8 cellular contexts compared by ENCODE assay signal in genomic region chr16:72664122-72664479, GRCh38.
DNase-seq lines count a peak whose midpoint lies in the region; ATAC-seq, FAIRE-seq and TF ChIP-seq lines count a peak whose summit lies in the region.

No MANE protein-coding gene starts in this region.

- H4K20me1 ChIP-seq in HepG2 (ENCODE audit: insufficient read depth, low read length): no peaks in the 10 kb centered on the region

- peak overlapping the region; percentile 77 to 93 (median 88) for H3K4me3 ChIP-seq in HepG2 (replicated peaks in 1 of 3; ENCODE audit: insufficient read depth in 1 of 3, low read depth in 2 of 3, low read length in 3 of 3)
- H3K4me3 ChIP-seq in tibial artery: peak overlapping the region; percentile 70 to 75

- no peak for TF ChIP-seq RAD21 in HepG2 (CRISPR knock-in tag; IDR thresholded peaks at IDR 0.05)

- TF ChIP-seq CTCF in HepG2 (CRISPR knock-in tag; IDR thresholded peaks at IDR 0.05) (no peak), tibial artery (IDR thresholded peaks at IDR 0.05) (no peak)

- in situ Hi-C loops in HepG2 (cut with HindIII; ENCODE audit: extremely low pct_ligation_motif_present, low pct_unique_long_range_greater_than_20kb): no loop called here

- H3K9ac ChIP-seq in HepG2 (ENCODE audit: insufficient read depth, low read depth, low read length): peak overlapping the region; percentile 80

- H3K4me1 Mint-ChIP-seq in activated T-cell treated with anti-CD3 and anti-CD28 coated beads, Interleukin-2, amount 50 U/mL, for 24 hours (ENCODE audit: low read depth): peaks cover 18% of the 10 kb centered on the region
- H3K4me1 Mint-ChIP-seq in activated naive CD8-positive, alpha-beta T cell treated with anti-CD3 and anti-CD28 coated beads, Interleukin-2, amount 50 U/mL, for 24 hours: peaks cover 12% of the 10 kb centered on the region

- peak; percentile 31 for DNase-seq in activated T-cell treated with anti-CD3 and anti-CD28 coated beads, Interleukin-2, amount 50 U/mL, for 24 hours
- no peak for DNase-seq in activated T-cell treated with anti-CD3 and anti-CD28 coated beads, Interleukin-2, amount 50 U/mL, for 1 hour
- DNase-seq in activated naive CD8-positive, alpha-beta T cell treated with anti-CD3 and anti-CD28 coated beads, Interleukin-2, amount 50 U/mL, for 24 hours: no peak
- DNase-seq in HepG2 (ENCODE audit: low spot score) (no peak), tibial artery (no peak), AML-193 (lab: John Stamatoyannopoulos, UW) (no peak), cerebellum (ENCODE audit: low spot score) (no peak)

- H3K9me3 ChIP-seq in HepG2 (ENCODE audit: low read length) (no peaks in the 10 kb centered on the region), tibial artery (no peaks in the 10 kb centered on the region)

- peak overlapping the region; percentile 67 for H2AFZ ChIP-seq in HepG2 (ENCODE audit: low read length)

- BruUV-seq in HepG2 (replicated peaks; lab: Mats Ljungman, UMichigan): no TSS peak

- H3K27me3 ChIP-seq in HepG2 (ENCODE audit: control insufficient read depth in 1 of 2, insufficient read depth in 2 of 2, low read length in 2 of 2) (no peaks in the 10 kb centered on the region; a peak in 1 of 5 replicates), tibial artery (no peaks in the 10 kb centered on the region)

- no peak for TF ChIP-seq POLR2A in HepG2 (IDR thresholded peaks at IDR 0.05; ENCODE audit: insufficient read depth in 1 of 2, low read depth in 2 of 2, low read length in 2 of 2)

- H3K36me3 ChIP-seq in HepG2 (replicated peaks in 1 of 2; ENCODE audit: control insufficient read depth in 1 of 2, insufficient read depth in 2 of 2, low read length in 2 of 2) (no peaks in the 10 kb centered on the region), tibial artery (no peaks in the 10 kb centered on the region)

- intact Hi-C loops in HepG2 (cut with micrococcal nuclease; ENCODE audit: unreplicated experiment) (loop anchor here (5.0 to 10.0 kb wide), 3 partner anchors 107 to 261 kb away; no protein-coding TSS in a partner anchor), tibial artery (cut with DNase I; ENCODE audit: low total_unique reads) (no loop called here)

- under 1% methylated on average over 17 of the region's 17 CpGs for WGBS in HepG2 (ENCODE audit: low lambda C conversion rate)

- no peak for TF ChIP-seq EP300 in HepG2 (IDR thresholded peaks at IDR 0.05; ENCODE audit: low read depth in 2 of 2, low read length in 2 of 2)
- TF ChIP-seq EP300 in HepG2 (CRISPR knock-in tag; IDR thresholded peaks at IDR 0.05; ENCODE audit: borderline replicate concordance): no peak

- CTCF ChIA-PET in HepG2 (lab: Yijun Ruan, JAX; ENCODE audit: low intra/inter-chr PET ratio, low total read pairs): no interaction called here

- no peak for ATAC-seq in activated naive CD8-positive, alpha-beta T cell treated with anti-CD3 and anti-CD28 coated beads, Interleukin-2, amount 50 U/mL, for 24 hours
- ATAC-seq in HepG2 (peak; percentile 20), GM18498 (IDR thresholded peaks at IDR 0.05; ENCODE audit: unreplicated experiment) (no peak)

- FAIRE-seq in HepG2 (lab: Jason Lieb, UNC): no peak

- H3K36me3 Mint-ChIP-seq in activated T-cell treated with anti-CD3 and anti-CD28 coated beads, Interleukin-2, amount 50 U/mL, for 24 hours (ENCODE audit: low read depth): peaks cover 12% of the 10 kb centered on the region
- H3K36me3 Mint-ChIP-seq in activated naive CD8-positive, alpha-beta T cell treated with anti-CD3 and anti-CD28 coated beads, Interleukin-2, amount 50 U/mL, for 24 hours (ENCODE audit: low read depth): peaks cover 5% of the 10 kb centered on the region

- POLR2A ChIA-PET in HepG2 (lab: Yijun Ruan, JAX): interaction anchor here (0.6 kb wide), 1 partner anchor 26 kb away, joined by 3 read pairs; no protein-coding TSS in a partner anchor

- no peaks in the 10 kb centered on the region for H3K9me3 Mint-ChIP-seq in activated T-cell treated with anti-CD3 and anti-CD28 coated beads, Interleukin-2, amount 50 U/mL, for 24 hours
- no peaks in the 10 kb centered on the region for H3K9me3 Mint-ChIP-seq in activated naive CD8-positive, alpha-beta T cell treated with anti-CD3 and anti-CD28 coated beads, Interleukin-2, amount 50 U/mL, for 24 hours

- H3K27ac ChIP-seq in HepG2 (ENCODE audit: extremely low read length, insufficient read depth, low read length) (peak overlapping the region; percentile 75), tibial artery (peak overlapping the region; percentile 50 to 63)

- peak overlapping the region; percentile 98 for H3K4me3 Mint-ChIP-seq in activated T-cell treated with anti-CD3 and anti-CD28 coated beads, Interleukin-2, amount 50 U/mL, for 24 hours
- H3K4me3 Mint-ChIP-seq in activated naive CD8-positive, alpha-beta T cell treated with anti-CD3 and anti-CD28 coated beads, Interleukin-2, amount 50 U/mL, for 24 hours: peak overlapping the region; percentile 100

- H3K27ac Mint-ChIP-seq in activated T-cell treated with anti-CD3 and anti-CD28 coated beads, Interleukin-2, amount 50 U/mL, for 24 hours: peak overlapping the region; percentile 97
- H3K27ac Mint-ChIP-seq in activated naive CD8-positive, alpha-beta T cell treated with anti-CD3 and anti-CD28 coated beads, Interleukin-2, amount 50 U/mL, for 24 hours: peak overlapping the region; percentile 98

- peaks cover 22% of the 10 kb centered on the region for H3K79me2 ChIP-seq in HepG2 (ENCODE audit: insufficient read depth, low read length)

- H3K4me1 ChIP-seq in HepG2 (ENCODE audit: insufficient read depth, low read length) (peaks cover 23% of the 10 kb centered on the region), tibial artery (peaks cover 0 to 10% (median 7%) of the 10 kb centered on the region in 4 donors)

- H3K4me2 ChIP-seq in HepG2 (ENCODE audit: low read depth, low read length): peak overlapping the region; percentile 79

- H3K27me3 Mint-ChIP-seq in activated T-cell treated with anti-CD3 and anti-CD28 coated beads, Interleukin-2, amount 50 U/mL, for 24 hours: peaks cover 6% of the 10 kb centered on the region
- peaks cover 3% of the 10 kb centered on the region for H3K27me3 Mint-ChIP-seq in activated naive CD8-positive, alpha-beta T cell treated with anti-CD3 and anti-CD28 coated beads, Interleukin-2, amount 50 U/mL, for 24 hours

TF ChIP-seq in HepG2, 621 proteins besides CTCF, POLR2A, EP300 and RAD21 (continues in another document):
- TF ChIP-seq, protein P1, sequence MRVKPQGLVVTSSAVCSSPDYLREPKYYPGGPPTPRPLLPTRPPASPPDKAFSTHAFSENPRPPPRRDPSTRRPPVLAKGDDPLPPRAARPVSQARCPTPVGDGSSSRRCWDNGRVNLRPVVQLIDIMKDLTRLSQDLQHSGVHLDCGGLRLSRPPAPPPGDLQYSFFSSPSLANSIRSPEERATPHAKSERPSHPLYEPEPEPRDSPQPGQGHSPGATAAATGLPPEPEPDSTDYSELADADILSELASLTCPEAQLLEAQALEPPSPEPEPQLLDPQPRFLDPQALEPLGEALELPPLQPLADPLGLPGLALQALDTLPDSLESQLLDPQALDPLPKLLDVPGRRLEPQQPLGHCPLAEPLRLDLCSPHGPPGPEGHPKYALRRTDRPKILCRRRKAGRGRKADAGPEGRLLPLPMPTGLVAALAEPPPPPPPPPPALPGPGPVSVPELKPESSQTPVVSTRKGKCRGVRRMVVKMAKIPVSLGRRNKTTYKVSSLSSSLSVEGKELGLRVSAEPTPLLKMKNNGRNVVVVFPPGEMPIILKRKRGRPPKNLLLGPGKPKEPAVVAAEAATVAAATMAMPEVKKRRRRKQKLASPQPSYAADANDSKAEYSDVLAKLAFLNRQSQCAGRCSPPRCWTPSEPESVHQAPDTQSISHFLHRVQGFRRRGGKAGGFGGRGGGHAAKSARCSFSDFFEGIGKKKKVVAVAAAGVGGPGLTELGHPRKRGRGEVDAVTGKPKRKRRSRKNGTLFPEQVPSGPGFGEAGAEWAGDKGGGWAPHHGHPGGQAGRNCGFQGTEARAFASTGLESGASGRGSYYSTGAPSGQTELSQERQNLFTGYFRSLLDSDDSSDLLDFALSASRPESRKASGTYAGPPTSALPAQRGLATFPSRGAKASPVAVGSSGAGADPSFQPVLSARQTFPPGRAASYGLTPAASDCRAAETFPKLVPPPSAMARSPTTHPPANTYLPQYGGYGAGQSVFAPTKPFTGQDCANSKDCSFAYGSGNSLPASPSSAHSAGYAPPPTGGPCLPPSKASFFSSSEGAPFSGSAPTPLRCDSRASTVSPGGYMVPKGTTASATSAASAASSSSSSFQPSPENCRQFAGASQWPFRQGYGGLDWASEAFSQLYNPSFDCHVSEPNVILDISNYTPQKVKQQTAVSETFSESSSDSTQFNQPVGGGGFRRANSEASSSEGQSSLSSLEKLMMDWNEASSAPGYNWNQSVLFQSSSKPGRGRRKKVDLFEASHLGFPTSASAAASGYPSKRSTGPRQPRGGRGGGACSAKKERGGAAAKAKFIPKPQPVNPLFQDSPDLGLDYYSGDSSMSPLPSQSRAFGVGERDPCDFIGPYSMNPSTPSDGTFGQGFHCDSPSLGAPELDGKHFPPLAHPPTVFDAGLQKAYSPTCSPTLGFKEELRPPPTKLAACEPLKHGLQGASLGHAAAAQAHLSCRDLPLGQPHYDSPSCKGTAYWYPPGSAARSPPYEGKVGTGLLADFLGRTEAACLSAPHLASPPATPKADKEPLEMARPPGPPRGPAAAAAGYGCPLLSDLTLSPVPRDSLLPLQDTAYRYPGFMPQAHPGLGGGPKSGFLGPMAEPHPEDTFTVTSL (CRISPR knock-in tag; IDR thresholded peaks at IDR 0.05; ENCODE audit: borderline replicate concordance): no peak
- no peak for TF ChIP-seq SMAD1 (CRISPR knock-in tag; IDR thresholded peaks at IDR 0.05; ENCODE audit: borderline replicate concordance, low read depth)
- TF ChIP-seq IRF2 (CRISPR knock-in tag; IDR thresholded peaks at IDR 0.05): no peak
- TF ChIP-seq, protein P2, sequence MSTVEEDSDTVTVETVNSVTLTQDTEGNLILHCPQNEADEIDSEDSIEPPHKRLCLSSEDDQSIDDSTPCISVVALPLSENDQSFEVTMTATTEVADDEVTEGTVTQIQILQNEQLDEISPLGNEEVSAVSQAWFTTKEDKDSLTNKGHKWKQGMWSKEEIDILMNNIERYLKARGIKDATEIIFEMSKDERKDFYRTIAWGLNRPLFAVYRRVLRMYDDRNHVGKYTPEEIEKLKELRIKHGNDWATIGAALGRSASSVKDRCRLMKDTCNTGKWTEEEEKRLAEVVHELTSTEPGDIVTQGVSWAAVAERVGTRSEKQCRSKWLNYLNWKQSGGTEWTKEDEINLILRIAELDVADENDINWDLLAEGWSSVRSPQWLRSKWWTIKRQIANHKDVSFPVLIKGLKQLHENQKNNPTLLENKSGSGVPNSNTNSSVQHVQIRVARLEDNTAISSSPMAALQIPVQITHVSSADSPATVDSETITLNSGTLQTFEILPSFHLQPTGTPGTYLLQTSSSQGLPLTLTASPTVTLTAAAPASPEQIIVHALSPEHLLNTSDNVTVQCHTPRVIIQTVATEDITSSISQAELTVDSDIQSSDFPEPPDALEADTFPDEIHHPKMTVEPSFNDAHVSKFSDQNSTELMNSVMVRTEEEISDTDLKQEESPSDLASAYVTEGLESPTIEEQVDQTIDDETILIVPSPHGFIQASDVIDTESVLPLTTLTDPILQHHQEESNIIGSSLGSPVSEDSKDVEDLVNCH (CRISPR knock-in tag; IDR thresholded peaks at IDR 0.05): no peak
- TF ChIP-seq MXD4 (CRISPR knock-in tag; IDR thresholded peaks at IDR 0.05): 0 out of 2 replicates have a peak, but pooled peaks have one; percentile 12
- TF ChIP-seq ZNF510 (CRISPR knock-in tag; IDR thresholded peaks at IDR 0.05; ENCODE audit: low read depth): 0 out of 2 replicates have a peak, but pooled peaks have one; percentile 23
